Comparison of ENCODE assay signal across 8 cellular contexts in the genomic region with DNA sequence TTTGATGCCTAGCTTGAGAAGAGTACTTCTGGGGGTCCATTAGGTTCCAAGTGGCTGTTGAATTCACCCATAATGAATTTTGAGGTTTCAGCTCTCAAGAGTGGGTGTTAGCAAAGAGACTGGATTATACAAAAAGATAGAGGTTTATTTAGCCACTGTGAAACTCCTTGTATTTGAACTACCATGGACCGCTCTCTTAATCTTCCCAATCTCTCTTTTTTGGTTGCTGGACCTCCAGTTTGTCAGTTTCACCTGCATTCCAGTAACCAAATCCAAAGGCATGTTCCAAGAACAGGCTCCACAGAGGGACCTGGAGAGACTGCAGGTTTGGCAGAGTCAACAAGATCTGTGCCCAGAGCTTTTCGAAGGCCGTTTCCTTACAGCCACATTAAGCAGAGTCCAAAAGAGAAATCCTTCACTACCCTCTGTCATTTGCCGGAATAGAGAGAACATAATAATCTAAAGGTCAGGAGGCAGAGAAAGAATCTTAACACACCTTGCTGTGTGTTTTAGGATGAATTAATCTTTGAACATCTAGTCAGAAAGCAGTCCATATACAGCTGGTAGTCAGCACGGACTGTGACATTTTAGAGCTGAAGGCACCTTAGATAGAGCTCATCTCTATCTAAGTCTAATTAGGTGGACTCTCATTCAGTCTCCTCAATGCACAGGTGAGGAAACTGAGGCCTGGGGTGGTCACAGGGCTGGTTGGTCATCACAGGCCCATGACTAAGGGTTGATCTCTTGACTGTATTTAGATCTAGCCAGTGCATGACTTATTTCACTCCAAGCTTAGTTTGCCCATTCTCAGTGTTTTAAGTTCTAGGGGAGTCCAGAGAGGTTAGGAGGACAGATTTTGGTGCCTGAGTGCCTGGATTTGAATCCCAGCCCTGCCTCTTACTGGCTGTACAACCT. TPM values are rescaled to one million over a fixed set of nuclear protein-coding genes. Genes with fewer than 3 reads are reported as not detected.
DNase-seq lines count a peak whose midpoint lies in the region; ATAC-seq, FAIRE-seq and TF ChIP-seq lines count a peak whose summit lies in the region.

No MANE protein-coding gene starts in this region.

- no peaks in the 10 kb centered on the region for H3K27me3 ChIP-seq in cardiac muscle cell

- no peaks in the 10 kb centered on the region for H3K27me3 Mint-ChIP-seq in activated naive CD8-positive, alpha-beta T cell treated with anti-CD3 and anti-CD28 coated beads, Interleukin-2, amount 10 ng/mL, durations not matched to agents 7 days and 5 days
- H3K27me3 Mint-ChIP-seq in type B pancreatic cell = no peaks in the 10 kb centered on the region

- no peak for DNase-seq in cardiac muscle cell (ENCODE audit: low read depth in 1 of 2, low spot score in 1 of 2)
- DNase-seq in left cardiac atrium = no peak
- no peak for DNase-seq in activated naive CD8-positive, alpha-beta T cell treated with anti-CD3 and anti-CD28 coated beads, Interleukin-2, amount 10 ng/mL, durations not matched to agents 7 days and 5 days
- DNase-seq in left lobe of liver (ENCODE audit: low spot score) = no peak
- DNase-seq in type B pancreatic cell (ENCODE audit: extremely low spot score, unreplicated experiment) = no peak
- DNase-seq in D721Med (ENCODE audit: insufficient read length, low spot score) = no peak
- DNase-seq in amniotic stem cell (lab: John Stamatoyannopoulos, UW) = no peak
- DNase-seq in HEK293T (ENCODE audit: extremely low spot score) = no peak

- no peaks in the 10 kb centered on the region for H3K9me3 ChIP-seq in cardiac muscle cell (ENCODE audit: low read depth)

- H3K4me1 Mint-ChIP-seq in activated naive CD8-positive, alpha-beta T cell treated with anti-CD3 and anti-CD28 coated beads, Interleukin-2, amount 10 ng/mL, durations not matched to agents 7 days and 5 days = peaks cover 30% of the 10 kb centered on the region
- H3K4me1 Mint-ChIP-seq in type B pancreatic cell (ENCODE audit: unreplicated experiment) = peaks cover 25% of the 10 kb centered on the region

- H3K4me1 ChIP-seq in cardiac muscle cell (ENCODE audit: low read depth) = peaks cover 68% of the 10 kb centered on the region

- intact Hi-C loops in left cardiac atrium (cut with DNase I) = loop anchor here in 1 of 2 donors (5.0 kb wide), 1 partner anchor 48 kb away; no protein-coding TSS in a partner anchor

- H3K4me3 ChIP-seq in cardiac muscle cell = peak overlapping the region; percentile 90

- no peak overlapping the region for H3K4me3 Mint-ChIP-seq in activated naive CD8-positive, alpha-beta T cell treated with anti-CD3 and anti-CD28 coated beads, Interleukin-2, amount 10 ng/mL, durations not matched to agents 7 days and 5 days
- H3K4me3 Mint-ChIP-seq in type B pancreatic cell = no peak overlapping the region

- TF ChIP-seq CTCF in cardiac muscle cell (IDR thresholded peaks at IDR 0.05; ENCODE audit: low read depth, low read length) (no peak), type B pancreatic cell (conservative IDR thresholded peaks at IDR 0.05) (no peak), D721Med (IDR thresholded peaks at IDR 0.05; ENCODE audit: insufficient read depth, missing control alignments) (no peak)

- POLR2A ChIA-PET in activated naive CD8-positive, alpha-beta T cell treated with anti-CD3 and anti-CD28 coated beads, Interleukin-2, amount 10 ng/mL, durations not matched to agents 7 days and 5 days (lab: Charles Lee) = interaction anchor here (1.6 kb wide), 1 partner anchor 18 kb away, joined by 3 read pairs; no protein-coding TSS in a partner anchor
- POLR2A ChIA-PET in HEK293T (lab: Yijun Ruan, JAX) = interaction anchor here (1.6 to 2.2 kb wide), 7 partner anchors 9 to 77 kb away, joined by 4 to 28 read pairs (median 8); no protein-coding TSS in a partner anchor

- no peak for ATAC-seq in left cardiac atrium
- ATAC-seq in activated naive CD8-positive, alpha-beta T cell treated with anti-CD3 and anti-CD28 coated beads, Interleukin-2, amount 10 ng/mL, durations not matched to agents 7 days and 5 days (ENCODE audit: low read depth) = no peak
- peak; percentile 21 for ATAC-seq in left lobe of liver

- H3K27ac Mint-ChIP-seq in activated naive CD8-positive, alpha-beta T cell treated with anti-CD3 and anti-CD28 coated beads, Interleukin-2, amount 10 ng/mL, durations not matched to agents 7 days and 5 days = peak overlapping the region; percentile 95
- peak overlapping the region; percentile 58 for H3K27ac Mint-ChIP-seq in type B pancreatic cell

- H3K9me3 Mint-ChIP-seq in activated naive CD8-positive, alpha-beta T cell treated with anti-CD3 and anti-CD28 coated beads, Interleukin-2, amount 10 ng/mL, durations not matched to agents 7 days and 5 days = no peaks in the 10 kb centered on the region
- H3K9me3 Mint-ChIP-seq in type B pancreatic cell = no peaks in the 10 kb centered on the region

- peaks cover 11% of the 10 kb centered on the region for H3K36me3 Mint-ChIP-seq in activated naive CD8-positive, alpha-beta T cell treated with anti-CD3 and anti-CD28 coated beads, Interleukin-2, amount 10 ng/mL, durations not matched to agents 7 days and 5 days
- peaks cover 7% of the 10 kb centered on the region for H3K36me3 Mint-ChIP-seq in type B pancreatic cell

- CTCF ChIA-PET in HEK293T (lab: Yijun Ruan, JAX) = interaction anchor here (0.8 to 3.1 kb wide), 8 partner anchors 10 to 88 kb away, joined by 3 to 14 read pairs (median 4); no protein-coding TSS in a partner anchor

- H3K27ac ChIP-seq in cardiac muscle cell = no peak overlapping the region

- H3K36me3 ChIP-seq in cardiac muscle cell = no peaks in the 10 kb centered on the region

- FAIRE-seq in D721Med (lab: Jason Lieb, UNC) = no peak

TF ChIP-seq in HEK293T, 16 proteins besides CTCF, POLR2A, EP300 and RAD21:
- TF ChIP-seq NFRKB (IDR thresholded peaks at IDR 0.05) (no peak), CTBP1 (IDR thresholded peaks at IDR 0.05; ENCODE audit: borderline replicate concordance) (no peak), FOXK2 (IDR thresholded peaks at IDR 0.05) (no peak), TARDBP (IDR thresholded peaks at IDR 0.05) (no peak), L3MBTL2 (conservative IDR thresholded peaks at IDR 0.05) (no peak), SUZ12 (IDR thresholded peaks at IDR 0.05) (no peak), FOXA1 (IDR thresholded peaks at IDR 0.05) (no peak), ZNF384 (IDR thresholded peaks at IDR 0.05) (no peak), HDGF (IDR thresholded peaks at IDR 0.05; ENCODE audit: borderline replicate concordance) (no peak), ARNT (IDR thresholded peaks at IDR 0.05) (no peak), SP1 (IDR thresholded peaks at IDR 0.05) (no peak), LEF1 (IDR thresholded peaks at IDR 0.05; ENCODE audit: borderline replicate concordance) (no peak), BHLHE40 (IDR thresholded peaks at IDR 0.05; ENCODE audit: borderline replicate concordance) (no peak), ELF4 (IDR thresholded peaks at IDR 0.05) (no peak), FOXM1 (IDR thresholded peaks at IDR 0.05; ENCODE audit: borderline replicate concordance) (no peak)
- TF ChIP-seq, protein P1, sequence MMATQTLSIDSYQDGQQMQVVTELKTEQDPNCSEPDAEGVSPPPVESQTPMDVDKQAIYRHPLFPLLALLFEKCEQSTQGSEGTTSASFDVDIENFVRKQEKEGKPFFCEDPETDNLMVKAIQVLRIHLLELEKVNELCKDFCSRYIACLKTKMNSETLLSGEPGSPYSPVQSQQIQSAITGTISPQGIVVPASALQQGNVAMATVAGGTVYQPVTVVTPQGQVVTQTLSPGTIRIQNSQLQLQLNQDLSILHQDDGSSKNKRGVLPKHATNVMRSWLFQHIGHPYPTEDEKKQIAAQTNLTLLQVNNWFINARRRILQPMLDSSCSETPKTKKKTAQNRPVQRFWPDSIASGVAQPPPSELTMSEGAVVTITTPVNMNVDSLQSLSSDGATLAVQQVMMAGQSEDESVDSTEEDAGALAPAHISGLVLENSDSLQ (IDR thresholded peaks at IDR 0.05) = no peak

RNA-seq across cellular contexts. Expression of a gene that starts 1.3 kb away (rescaled TPM):
- total RNA-seq in cardiac muscle cell (43.0 and 44.8 TPM in 2 replicates), left cardiac atrium (100 to 1,000 TPM in 1 of 2 donors, 10 to 100 TPM in 1; 91.6 to 208 TPM), left lobe of liver (385 TPM), type B pancreatic cell (ENCODE audit: low replicate concordance) (55.4 and 63.9 TPM in 2 replicates)
- 25.5 and 28.4 TPM in 2 replicates for polyA plus RNA-seq in cardiac muscle cell
- 10 to 100 TPM; 54.1 to 62.8 TPM for total RNA-seq in activated naive CD8-positive, alpha-beta T cell treated with anti-CD3 and anti-CD28 coated beads, Interleukin-2, amount 10 ng/mL, durations not matched to agents 7 days and 5 days
